ENCODE assay signal across 11 cellular contexts in the genomic region with DNA sequence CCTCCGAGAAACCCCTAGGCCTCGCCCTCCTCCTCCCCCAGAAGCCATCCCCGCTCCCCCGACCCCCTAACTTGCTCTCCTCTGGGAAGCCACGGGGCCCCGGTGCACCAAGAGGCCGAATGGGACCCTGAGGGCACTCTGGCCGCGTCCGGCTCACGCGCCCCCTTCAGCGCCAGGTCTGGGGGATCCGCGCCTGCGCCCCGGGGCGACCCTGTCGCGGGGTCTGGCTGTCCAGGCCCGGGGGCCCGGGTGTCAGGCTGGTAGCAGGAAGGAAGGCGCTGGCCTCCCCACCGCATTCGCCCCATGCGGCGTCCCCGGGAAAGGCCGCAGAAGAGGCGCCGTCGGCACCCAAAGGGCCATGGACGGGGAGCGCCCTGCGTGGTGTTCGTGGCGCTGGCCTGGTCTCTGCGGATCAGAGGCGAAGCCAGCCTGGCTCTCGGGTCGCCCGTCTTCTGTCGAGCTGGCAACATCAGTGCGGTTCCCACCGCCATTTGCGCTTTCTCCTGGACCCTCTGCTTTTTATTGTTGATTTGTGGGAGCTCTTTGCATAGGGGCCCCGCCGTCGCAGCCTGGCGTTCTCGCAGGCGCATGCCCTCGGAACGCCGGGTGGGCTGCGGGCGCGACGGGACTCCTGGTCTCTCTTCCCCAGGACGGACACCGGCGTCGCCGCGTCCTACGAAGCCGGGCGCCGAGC. TPM values are rescaled to one million over a fixed set of nuclear protein-coding genes. Genes with fewer than 3 reads are reported as not detected.
"Had no signal": no experiment of that assay in that cellular context is flagged by ENCODE, and none has a peak within 500 bp of the region (broad histone marks: within the 10 kb centered on the region; RNA-seq: fewer than 3 reads in every experiment).

No MANE protein-coding gene starts in this region.

RNA-seq across cellular contexts. Expression of gene TUBA3E, which starts 30.4 kb away (rescaled TPM):
- total RNA-seq: activated CD4-positive, alpha-beta T cell treated with anti-CD3 and anti-CD28 coated beads, Interleukin-2, amount 10 ng/mL, durations not matched to agents 24 days and 14 days; activated CD8-positive, alpha-beta memory T cell treated with anti-CD3 and anti-CD28 coated beads for 36 hours; activated CD8-positive, alpha-beta T cell treated with anti-CD3 and anti-CD28 coated beads for 36 hours; activated naive CD8-positive, alpha-beta T cell treated with anti-CD3 and anti-CD28 coated beads for 36 hours; activated T-cell treated with anti-CD3 and anti-CD28 coated beads, Interleukin-2, amount 50 U/mL, for 72 hours; activated T-helper 17 cell treated with anti-CD3 and anti-CD28 coated beads, Interleukin-2, amount 50 U/mL, for 72 hours; aorta; M059J; PC-3; Peyer's patch; T-helper 2 cell treated with Interferon-gamma antibody and Interleukin-4, amounts not matched to agents 100 ng/mL and 5 ng/mL, for 36 hours had no signal
